ENCODE assay signal across 15 cellular contexts in genomic region chr16:87712184-87712822, GRCh38. TPM values are rescaled to one million over a fixed set of nuclear protein-coding genes. Genes with fewer than 3 reads are reported as not detected.
DNase-seq lines count a peak whose midpoint lies in the region; ATAC-seq, FAIRE-seq and TF ChIP-seq lines count a peak whose summit lies in the region.
"Had no signal": no experiment of that assay in that cellular context is flagged by ENCODE, and none has a peak within 500 bp of the region (broad histone marks: within the 10 kb centered on the region; RNA-seq: fewer than 3 reads in every experiment).

No MANE protein-coding gene starts in this region.

- no peaks in the 10 kb centered on the region for H3K79me2 ChIP-seq in OCI-LY1 (ENCODE audit: insufficient read depth, low read length)

- H3K4me1 ChIP-seq in OCI-LY1 (ENCODE audit: insufficient read depth, low read length, severe bottlenecking) (peaks cover 52% of the 10 kb centered on the region), thymus (ENCODE audit: control insufficient read depth, insufficient read depth, low read length) (peaks cover 6% of the 10 kb centered on the region)

- peak overlapping the region; percentile 46 for H3K4me2 ChIP-seq in OCI-LY1 (ENCODE audit: low read length)
- H3K4me2 ChIP-seq: PC-9 had no signal

- no peaks in the 10 kb centered on the region for H3K9me3 ChIP-seq in OCI-LY1 (ENCODE audit: low read length)
- no peaks in the 10 kb centered on the region for H3K9me3 ChIP-seq in thymus (ENCODE audit: control insufficient read depth)

- H3K9ac ChIP-seq in OCI-LY1 (ENCODE audit: low read length) = peak overlapping the region; percentile 63

- ATAC-seq in effector memory CD8-positive, alpha-beta T cell (replicated peaks) = no peak
- ATAC-seq in GM21723 (IDR thresholded peaks at IDR 0.05; ENCODE audit: unreplicated experiment) = no peak
- ATAC-seq: HepG2 had no signal

- H3K27ac ChIP-seq in OCI-LY1 (ENCODE audit: low read depth, low read length, poor library complexity, severe bottlenecking) (peak overlapping the region; percentile 99), thymus (ENCODE audit: low read depth) (peak overlapping the region; percentile 80)
- H3K27ac ChIP-seq: PC-9 had no signal

- H3K4me3 Mint-ChIP-seq in activated T-cell treated with anti-CD3 and anti-CD28 coated beads, Interleukin-2, amount 50 U/mL, for 24 hours = no peak overlapping the region
- no peak overlapping the region for H3K4me3 Mint-ChIP-seq in effector memory CD8-positive, alpha-beta T cell

- peak overlapping the region; percentile 14 for H3K27ac Mint-ChIP-seq in activated T-cell treated with anti-CD3 and anti-CD28 coated beads, Interleukin-2, amount 50 U/mL, for 24 hours
- peak overlapping the region; percentile 85 to 94 for H3K27ac Mint-ChIP-seq in effector memory CD8-positive, alpha-beta T cell

- H3K4me3 ChIP-seq in OCI-LY1 (ENCODE audit: low read depth, low read length, poor library complexity, severe bottlenecking) (no peak overlapping the region), thymus (ENCODE audit: low read length) (no peak overlapping the region)
- H3K4me3 ChIP-seq: PC-9 had no signal

- FAIRE-seq in D721Med (lab: Jason Lieb, UNC) = no peak
- FAIRE-seq: HepG2 had no signal

- DNase-seq in activated T-cell treated with anti-CD3 and anti-CD28 coated beads, Interleukin-2, amount 50 U/mL, for 24 hours = no peak
- no peak for DNase-seq in activated T-cell treated with anti-CD3 and anti-CD28 coated beads, Interleukin-2, amount 50 U/mL, for 1 hour
- DNase-seq in effector memory CD8-positive, alpha-beta T cell = no peak
- DNase-seq in NCI-H524 treated with DMSO at 0.1 percent for 48 hours (lab: John Stamatoyannopoulos, UW) (no peak), D721Med (ENCODE audit: insufficient read length, low spot score) (no peak)
- DNase-seq: H7, Karpas-422, MM.1S, NCI-H1105, NCI-H1694 treated with DMSO at 0.1 percent for 48 hours, PC-9 had no signal

- H3K36me3 Mint-ChIP-seq in activated T-cell treated with anti-CD3 and anti-CD28 coated beads, Interleukin-2, amount 50 U/mL, for 24 hours (ENCODE audit: low read depth) = peaks cover 94% of the 10 kb centered on the region
- H3K36me3 Mint-ChIP-seq in effector memory CD8-positive, alpha-beta T cell (ENCODE audit: insufficient read depth) = peaks cover 63% of the 10 kb centered on the region

- H3K4me1 Mint-ChIP-seq in activated T-cell treated with anti-CD3 and anti-CD28 coated beads, Interleukin-2, amount 50 U/mL, for 24 hours (ENCODE audit: low read depth) = peaks cover 28% of the 10 kb centered on the region
- peaks cover 23 to 27% of the 10 kb centered on the region in 2 donors for H3K4me1 Mint-ChIP-seq in effector memory CD8-positive, alpha-beta T cell (ENCODE audit: low read depth in 2 of 2)

- H3K27me3 ChIP-seq in OCI-LY1 (ENCODE audit: insufficient read depth, low read length) (no peaks in the 10 kb centered on the region), thymus (ENCODE audit: control insufficient read depth, insufficient read depth) (no peaks in the 10 kb centered on the region)

- H3K36me3 ChIP-seq in OCI-LY1 (ENCODE audit: insufficient read depth, low read length) (peaks cover 89% of the 10 kb centered on the region), thymus (ENCODE audit: control insufficient read depth, insufficient read depth) (peaks cover 70% of the 10 kb centered on the region)

- WGBS in thymus = 87% methylated on average over 14 of the region's 14 CpGs

- H2AFZ ChIP-seq in OCI-LY1 (ENCODE audit: low read length) = no peak overlapping the region
- H2AFZ ChIP-seq: PC-9 had no signal

- H3K9me3 Mint-ChIP-seq in activated T-cell treated with anti-CD3 and anti-CD28 coated beads, Interleukin-2, amount 50 U/mL, for 24 hours = no peaks in the 10 kb centered on the region
- no peaks in the 10 kb centered on the region for H3K9me3 Mint-ChIP-seq in effector memory CD8-positive, alpha-beta T cell

- no peaks in the 10 kb centered on the region for H4K20me1 ChIP-seq in OCI-LY1 (ENCODE audit: insufficient read depth, low read length)

- TF ChIP-seq CTCF in OCI-LY1 (IDR thresholded peaks at IDR 0.05; ENCODE audit: low read length) = no peak
- no peak for TF ChIP-seq CTCF in D721Med (IDR thresholded peaks at IDR 0.05; ENCODE audit: insufficient read depth, missing control alignments)

- H3F3A ChIP-seq in OCI-LY1 (ENCODE audit: insufficient read depth, low read length) = 0 out of 2 replicates have a peak, but pooled peaks cover 5% of the 10 kb centered on the region

- H3K9me2 ChIP-seq in OCI-LY1 (ENCODE audit: low read depth, low read length) = no peaks in the 10 kb centered on the region

- no peaks in the 10 kb centered on the region for H3K27me3 Mint-ChIP-seq in activated T-cell treated with anti-CD3 and anti-CD28 coated beads, Interleukin-2, amount 50 U/mL, for 24 hours
- H3K27me3 Mint-ChIP-seq in effector memory CD8-positive, alpha-beta T cell = no peaks in the 10 kb centered on the region

RNA-seq across cellular contexts. Expression of gene KLHDC4, which starts 53.5 kb away (rescaled TPM):
- 58.3 TPM for polyA plus RNA-seq in thymus
